Comparison of ENCODE assay signal across 8 cellular contexts in the genomic region with DNA sequence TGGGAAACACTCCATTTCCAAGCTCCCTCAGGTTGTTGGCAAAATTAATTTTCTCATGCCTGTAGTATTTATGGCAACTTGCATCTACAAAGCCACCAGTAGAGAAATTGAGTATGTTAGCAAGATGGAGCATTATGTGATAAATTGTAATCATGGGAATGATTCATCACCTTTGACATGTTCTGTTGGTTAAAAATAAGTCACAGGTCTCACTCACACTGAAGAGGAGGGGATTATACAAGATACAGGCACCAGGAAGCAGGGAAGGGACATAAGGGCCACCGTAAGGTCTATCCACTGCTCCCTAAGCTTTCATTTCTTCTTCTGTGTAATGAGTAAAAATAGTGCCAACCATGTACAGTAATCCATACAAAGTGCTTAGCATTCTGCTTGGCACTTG.
"Had no signal": no experiment of that assay in that cellular context is flagged by ENCODE, and none has a peak within 500 bp of the region (broad histone marks: within the 10 kb centered on the region; RNA-seq: fewer than 3 reads in every experiment).

No MANE protein-coding gene starts in this region.

- H3K4me3 ChIP-seq: GM23248, HAP-1 had no signal

- H3K36me3 Mint-ChIP-seq: IgD-negative memory B cell had no signal

- H3K4me3 Mint-ChIP-seq: HFFc6, IgD-negative memory B cell had no signal

- H3K4me1 Mint-ChIP-seq: IgD-negative memory B cell had no signal

- H2AFZ ChIP-seq: GM23248 had no signal

- H3K27ac Mint-ChIP-seq: HFFc6, IgD-negative memory B cell had no signal

- FAIRE-seq: HepG2 had no signal

- H3K4me1 ChIP-seq: HAP-1 had no signal

- H3K27ac ChIP-seq: GM23248, HL-60 had no signal

- H3K9me3 ChIP-seq: HAP-1 had no signal

- H3K27me3 Mint-ChIP-seq: IgD-negative memory B cell had no signal

- DNase-seq: GM23248, GOT3, H7, HFFc6 had no signal

- H3K36me3 ChIP-seq: HAP-1 had no signal

- H3K9ac ChIP-seq: GM23248 had no signal
